In genomic region chr5:33297760-33298216, GRCh38 we compare ENCODE assay signal across 15 cellular contexts.
DNase-seq lines count a peak whose midpoint lies in the region; ATAC-seq and TF ChIP-seq lines count a peak whose summit lies in the region.
"Had no signal": no experiment of that assay in that cellular context is flagged by ENCODE, and none has a peak within 500 bp of the region (broad histone marks: within the 10 kb centered on the region; RNA-seq: fewer than 3 reads in every experiment).

No MANE protein-coding gene starts in this region.

- H3K27me3 Mint-ChIP-seq in GM23338 (ENCODE audit: insufficient read depth, low read depth, poor library complexity) = no peaks in the 10 kb centered on the region
- H3K27me3 Mint-ChIP-seq: brain had no signal

- no peaks in the 10 kb centered on the region for H3K79me2 ChIP-seq in GM23338 (replicated peaks; ENCODE audit: insufficient read depth)

- ATAC-seq in GM23338 = peak; percentile 51
- ATAC-seq in RWPE2 (ENCODE audit: low read depth) = no peak

- H3K27me3 ChIP-seq in GM23338 (ENCODE audit: insufficient read depth) = no peaks in the 10 kb centered on the region
- H3K27me3 ChIP-seq in RWPE2 (ENCODE audit: insufficient read depth, poor library complexity, severe bottlenecking) = no peaks in the 10 kb centered on the region
- H3K27me3 ChIP-seq in kidney epithelial cell (ENCODE audit: control insufficient read depth, insufficient read depth, low read length) = no peaks in the 10 kb centered on the region
- H3K27me3 ChIP-seq: BLaER1 treated with 17β-estradiol and CSF1 and Interleukin-3, amounts not matched to agents 10 nM and 100 nM; upper lobe of left lung had no signal

- 0 out of 2 replicates have a peak, but pooled peaks have one; percentile 5 for TF ChIP-seq CTCF in AG09319 (IDR thresholded peaks at IDR 0.05; ENCODE audit: low read depth, low read length)
- peak; percentile 69 to 83 for TF ChIP-seq CTCF in GM23338 (conservative IDR thresholded peaks at IDR 0.05; ENCODE audit: low read depth in 2 of 2)
- TF ChIP-seq CTCF in RWPE2 (IDR thresholded peaks at IDR 0.05; ENCODE audit: poor library complexity, severe bottlenecking) = peak; percentile 34
- TF ChIP-seq CTCF in kidney epithelial cell (IDR thresholded peaks at IDR 0.05; ENCODE audit: insufficient read depth, low read length, poor library complexity, severe bottlenecking) = peak; percentile 14

- H3K9me3 Mint-ChIP-seq in GM23338 = no peaks in the 10 kb centered on the region

- no peak overlapping the region for H3K4me2 ChIP-seq in GM23338

- no peaks in the 10 kb centered on the region for H3K36me3 Mint-ChIP-seq in GM23338 (ENCODE audit: low read depth)
- H3K36me3 Mint-ChIP-seq: brain had no signal

- no peaks in the 10 kb centered on the region for H4K20me1 ChIP-seq in GM23338 (replicated peaks; ENCODE audit: insufficient read depth)
- H4K20me1 ChIP-seq: BLaER1 treated with 17β-estradiol and CSF1 and Interleukin-3, amounts not matched to agents 10 nM and 100 nM had no signal

- H2AFZ ChIP-seq in GM23338 = no peak overlapping the region

- no peaks in the 10 kb centered on the region for H3K36me3 ChIP-seq in GM23338 (ENCODE audit: insufficient read depth)
- H3K36me3 ChIP-seq in RWPE2 (ENCODE audit: low read depth) = no peaks in the 10 kb centered on the region; the same call in 1 of the 2 replicates
- no peaks in the 10 kb centered on the region for H3K36me3 ChIP-seq in kidney epithelial cell (ENCODE audit: control insufficient read depth, insufficient read depth, low read length)
- H3K36me3 ChIP-seq: BLaER1 treated with 17β-estradiol and CSF1 and Interleukin-3, amounts not matched to agents 10 nM and 100 nM; prostate gland; upper lobe of left lung had no signal

- no peak overlapping the region for H3K27ac Mint-ChIP-seq in GM23338
- H3K27ac Mint-ChIP-seq: activated naive CD4-positive, alpha-beta T cell treated with anti-CD3 and anti-CD28 coated beads for 36 hours; brain had no signal

- H3K4me1 ChIP-seq in GM23338 (ENCODE audit: insufficient read depth) (no peaks in the 10 kb centered on the region), RWPE2 (ENCODE audit: insufficient read depth, poor library complexity, severe bottlenecking) (peaks cover 20% of the 10 kb centered on the region)
- H3K4me1 ChIP-seq: prostate gland had no signal

- H3K4me3 Mint-ChIP-seq in GM23338 = no peak overlapping the region
- H3K4me3 Mint-ChIP-seq: activated naive CD4-positive, alpha-beta T cell treated with anti-CD3 and anti-CD28 coated beads for 36 hours; brain had no signal

- no peaks in the 10 kb centered on the region for H3K9me3 ChIP-seq in RWPE2 (ENCODE audit: severe bottlenecking)
- H3K9me3 ChIP-seq: BLaER1 treated with 17β-estradiol and CSF1 and Interleukin-3, amounts not matched to agents 10 nM and 100 nM; prostate gland; upper lobe of left lung had no signal

- no peaks in the 10 kb centered on the region for H3F3A ChIP-seq in GM23338 (replicated peaks; ENCODE audit: low read depth)

- H3K27ac ChIP-seq in GM23338 (ENCODE audit: low read depth) (no peak overlapping the region), RWPE2 (ENCODE audit: poor library complexity, severe bottlenecking) (no peak overlapping the region)
- H3K27ac ChIP-seq: prostate gland, upper lobe of left lung had no signal

- H3K4me1 Mint-ChIP-seq in GM23338 = peaks cover 10% of the 10 kb centered on the region

- DNase-seq in AG09319 (ENCODE audit: extremely low read depth, low read depth) (no peak), GM23338 (ENCODE audit: low spot score) (peak; percentile 43), RWPE2 (ENCODE audit: low spot score) (no peak), kidney epithelial cell (ENCODE audit: low read depth) (no peak), HuH-7 (ENCODE audit: low spot score) (no peak), NCI-H187 treated with DMSO at 0.1 percent for 48 hours (lab: John Stamatoyannopoulos, UW) (no peak), NCI-H774 (lab: John Stamatoyannopoulos, UW) (no peak), GM19240 (ENCODE audit: insufficient read length, low spot score) (no peak)
- DNase-seq: activated naive CD4-positive, alpha-beta T cell treated with anti-CD3 and anti-CD28 coated beads for 36 hours; KG1; NCI-H2081 treated with DMSO at 0.1 percent for 48 hours had no signal

- peaks cover 8% of the 10 kb centered on the region; the same call in 1 of the 2 replicates for H3K9me2 ChIP-seq in GM23338 (ENCODE audit: insufficient read depth)

- H3K4me3 ChIP-seq in GM23338 = no peak overlapping the region
- H3K4me3 ChIP-seq in RWPE2 (ENCODE audit: severe bottlenecking) = no peak overlapping the region
- no peak overlapping the region for H3K4me3 ChIP-seq in kidney epithelial cell (ENCODE audit: low read depth, low read length)
- H3K4me3 ChIP-seq: BLaER1 treated with 17β-estradiol and CSF1 and Interleukin-3, amounts not matched to agents 10 nM and 100 nM; prostate gland; upper lobe of left lung had no signal

TF ChIP-seq in GM23338, 12 proteins besides CTCF, POLR2A, EP300 and RAD21:
- TF ChIP-seq STAT1 (IDR thresholded peaks at IDR 0.05; ENCODE audit: unreplicated experiment) (no peak), POLR2AphosphoS5 (IDR thresholded peaks at IDR 0.05; ENCODE audit: low read depth) (no peak), ZNF331 (CRISPR knock-in tag; IDR thresholded peaks at IDR 0.05; ENCODE audit: low read depth) (no peak), JUNB (IDR thresholded peaks at IDR 0.05; ENCODE audit: unreplicated experiment) (no peak), EZH2 (IDR thresholded peaks at IDR 0.05; ENCODE audit: low read depth, unreplicated experiment) (no peak), EZH2phosphoT487 (IDR thresholded peaks at IDR 0.05; ENCODE audit: unreplicated experiment) (no peak)

Comparison
In these comparisons a context has a peak if more than half of its experiments do, and no peak if none do; other contexts are left out.
1. CTCF ChIP-seq: peak in every context shown above with its lines; median percentile 76 in GM23338; 34 in RWPE2; 14 in kidney epithelial cell; 5 in AG09319.